In genomic region chr2:174325932-174326879, GRCh38 we compare ENCODE assay signal across 8 cellular contexts. TPM values are rescaled to one million over a fixed set of nuclear protein-coding genes. Genes with fewer than 3 reads are reported as not detected.
DNase-seq lines count a peak whose midpoint lies in the region; ATAC-seq and TF ChIP-seq lines count a peak whose summit lies in the region.

No MANE protein-coding gene starts in this region.

- POLR2A ChIA-PET in AG04449 (lab: Yijun Ruan, JAX), result interaction anchor here (0.6 kb wide), 1 partner anchor 485 kb away, joined by 3 read pairs; no protein-coding TSS in a partner anchor

- peak overlapping the region; percentile 64 for H3K4me3 ChIP-seq in AG04449 (ENCODE audit: low read depth, low read length)
- H3K4me3 ChIP-seq in WI38 (ENCODE audit: low read depth, low read length), result peak overlapping the region; percentile 60
- peak overlapping the region; percentile 46 for H3K4me3 ChIP-seq in fibroblast of pulmonary artery (replicated peaks; ENCODE audit: low read depth, low read length)
- peak overlapping the region; percentile 51 for H3K4me3 ChIP-seq in osteoblast (ENCODE audit: insufficient read depth, low read length)

- H3K9me3 ChIP-seq in osteoblast (ENCODE audit: low read depth, low read length), result no peaks in the 10 kb centered on the region

- DNase-seq in AG04449 (ENCODE audit: low read depth, low spot score) (no peak), GM13977 (ENCODE audit: low spot score) (peak; percentile 44), fibroblast of pulmonary artery (ENCODE audit: low read depth) (no peak), osteoblast (ENCODE audit: insufficient read length, low spot score, missing footprints) (peak; percentile 68), SW480 (ENCODE audit: low spot score) (no peak)

- H3K27ac ChIP-seq in osteoblast (ENCODE audit: low read depth, low read length), result no peak overlapping the region

- H3K27me3 ChIP-seq in osteoblast (ENCODE audit: insufficient read depth, low read length), result peaks cover 79% of the 10 kb centered on the region

- in situ Hi-C loops in GM13977 (cut with MboI; ENCODE audit: low pct_unique_long_range_greater_than_20kb, low sequenced_read_pairs, unreplicated experiment), result loop anchor here (25.0 kb wide), 1 partner anchor 1761 kb away; the partner anchor contains the start of genes EVX2, HOXD12 and HOXD13

- TF ChIP-seq CTCF in AG04449 (IDR thresholded peaks at IDR 0.05; ENCODE audit: insufficient read depth, low read length, missing control alignments), result no peak
- TF ChIP-seq CTCF in GM13977 (IDR thresholded peaks at IDR 0.05; ENCODE audit: extremely low read depth, insufficient read depth, missing control alignments), result no peak
- TF ChIP-seq CTCF in WI38 (IDR thresholded peaks at IDR 0.05; ENCODE audit: low read depth, low read length), result no peak
- no peak for TF ChIP-seq CTCF in fibroblast of pulmonary artery (IDR thresholded peaks at IDR 0.05; ENCODE audit: low read length, missing control alignments)
- no peak for TF ChIP-seq CTCF in osteoblast (IDR thresholded peaks at IDR 0.05; ENCODE audit: extremely low read depth, low read depth, low read length)

- H3K4me1 ChIP-seq in osteoblast (ENCODE audit: insufficient read depth, low read length), result peaks cover 5% of the 10 kb centered on the region

- ATAC-seq in GM21423 (IDR thresholded peaks at IDR 0.05; ENCODE audit: unreplicated experiment) (no peak), GM19035 (IDR thresholded peaks at IDR 0.05; ENCODE audit: unreplicated experiment) (no peak)

- H2AFZ ChIP-seq in osteoblast (ENCODE audit: low read length), result no peak overlapping the region

- no peaks in the 10 kb centered on the region for H3K79me2 ChIP-seq in osteoblast (ENCODE audit: insufficient read depth, low read length)

- CTCF ChIA-PET in AG04449 (lab: Yijun Ruan, JAX), result interaction anchor here (0.8 to 2.8 kb wide), 4 partner anchors 10 to 18 kb away, joined by 3 to 16 read pairs (median 8); partner anchors contain the start of gene SP9

- peak overlapping the region; percentile 58 for H3K4me2 ChIP-seq in osteoblast (ENCODE audit: insufficient read depth, low read length)

- no peaks in the 10 kb centered on the region for H4K20me1 ChIP-seq in osteoblast (ENCODE audit: insufficient read depth, low read length)

- no peaks in the 10 kb centered on the region for H3K36me3 ChIP-seq in osteoblast (ENCODE audit: insufficient read depth, low read length)

RNA-seq across cellular contexts. Expression of gene SP9, which starts 8.5 kb away (rescaled TPM):
- total RNA-seq in osteoblast, result not detected in 2 replicates

Comparison
In these comparisons a context has a peak if more than half of its experiments do, and no peak if none do; other contexts are left out.
1. DNase-seq: peak in GM13977 (single experiment) and osteoblast (single experiment); none in AG04449 (single experiment), fibroblast of pulmonary artery (single experiment) and SW480 (single experiment).
2. Peak in every context shown above with its lines, with median percentiles within 50 percentile points of each other: H3K4me3 ChIP-seq.